9 cellular contexts compared by ENCODE assay signal in the genomic region with DNA sequence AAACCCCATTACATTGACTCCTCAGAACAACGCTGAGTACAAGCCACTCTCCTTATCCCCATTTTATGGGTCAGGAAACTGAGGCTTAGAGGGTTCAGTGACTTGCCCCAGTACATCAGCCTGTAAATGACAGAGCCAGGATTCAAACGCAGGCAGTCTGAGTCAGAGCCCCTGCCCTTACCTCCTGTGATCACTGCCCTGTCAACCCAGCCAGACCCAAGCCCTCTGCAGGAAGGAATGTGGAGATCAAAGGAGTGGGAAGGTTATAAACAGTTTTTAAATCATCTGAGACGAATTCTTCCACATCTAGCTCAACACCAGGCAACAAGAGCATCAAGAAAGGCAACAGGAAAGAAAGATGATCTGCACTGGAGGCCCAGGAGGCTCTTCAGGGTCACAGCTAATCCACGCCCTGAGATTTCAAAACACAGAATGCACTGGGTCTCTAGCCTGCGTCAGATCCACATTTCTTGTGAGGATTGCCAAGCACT. TPM values are rescaled to one million over a fixed set of nuclear protein-coding genes. Genes with fewer than 3 reads are reported as not detected.
A peak's percentile ranks its signal among the peaks of the same experiment; 100 is the strongest.
DNase-seq lines count a peak whose midpoint lies in the region; ATAC-seq and TF ChIP-seq lines count a peak whose summit lies in the region.
"Had no signal": no experiment of that assay in that cellular context is flagged by ENCODE, and none has a peak within 500 bp of the region (broad histone marks: within the 10 kb centered on the region; RNA-seq: fewer than 3 reads in every experiment).

No MANE protein-coding gene starts in this region.

- H3K4me2 ChIP-seq in parathyroid adenoma (ENCODE audit: low read length), result no peak overlapping the region

- H3K27ac Mint-ChIP-seq in activated T-helper 17 cell treated with anti-CD3 and anti-CD28 coated beads, Interleukin-2, amount 50 U/mL, for 72 hours, result no peak overlapping the region

- H3K9ac ChIP-seq in parathyroid adenoma, result no peak overlapping the region

- intact Hi-C loops in spleen (cut with DNase I; ENCODE audit: low total_unique reads), result no loop called here

- DNase-seq in H4 (ENCODE audit: low spot score) (peak; percentile 48), RWPE1 (ENCODE audit: low spot score) (peak; percentile 62), foreskin fibroblast (peak; percentile 56 to 74), spleen (no peak), NCI-H2227 treated with DMSO at 0.1 percent for 48 hours (lab: John Stamatoyannopoulos, UW) (no peak)
- DNase-seq: activated T-cell treated with anti-CD3 and anti-CD28 coated beads for 4 hours had no signal

- no peaks in the 10 kb centered on the region for H3K4me1 Mint-ChIP-seq in activated T-helper 17 cell treated with anti-CD3 and anti-CD28 coated beads, Interleukin-2, amount 50 U/mL, for 72 hours

- POLR2A ChIA-PET in RWPE1 (lab: Yijun Ruan, JAX; ENCODE audit: low non-redundant PET), result no interaction called here

- H3K79me2 ChIP-seq in parathyroid adenoma, result peaks cover 6% of the 10 kb centered on the region

- no peak for TF ChIP-seq POLR2A in spleen (IDR thresholded peaks at IDR 0.05)

- CTCF ChIA-PET in RWPE1 (lab: Yijun Ruan, JAX), result interaction anchor here (0.7 to 0.9 kb wide), 2 partner anchors 18 to 46 kb away, joined by 4 read pairs; no protein-coding TSS in a partner anchor

- no peak for ATAC-seq in activated T-helper 17 cell treated with anti-CD3 and anti-CD28 coated beads, Interleukin-2, amount 50 U/mL, for 72 hours (replicated peaks)
- ATAC-seq in HG03025 (IDR thresholded peaks at IDR 0.05; ENCODE audit: low FRiP score, unreplicated experiment), result no peak

- no peak overlapping the region for H2AFZ ChIP-seq in parathyroid adenoma

- 43 to 63% (median 49%) methylated on average over 5 of the region's 5 CpGs for WGBS in spleen, 5 donors

- peaks cover 38% of the 10 kb centered on the region for H3K27me3 Mint-ChIP-seq in activated T-helper 17 cell treated with anti-CD3 and anti-CD28 coated beads, Interleukin-2, amount 50 U/mL, for 72 hours

- no peaks in the 10 kb centered on the region for H3K36me3 Mint-ChIP-seq in activated T-helper 17 cell treated with anti-CD3 and anti-CD28 coated beads, Interleukin-2, amount 50 U/mL, for 72 hours (ENCODE audit: low read depth)

- no peaks in the 10 kb centered on the region for H3K9me3 Mint-ChIP-seq in activated T-helper 17 cell treated with anti-CD3 and anti-CD28 coated beads, Interleukin-2, amount 50 U/mL, for 72 hours

- H3K4me3 ChIP-seq in foreskin fibroblast (ENCODE audit: low read depth in 1 of 2, low read length in 2 of 2), result no peak overlapping the region
- no peak overlapping the region for H3K4me3 ChIP-seq in parathyroid adenoma (ENCODE audit: low read depth, low read length)
- no peak overlapping the region for H3K4me3 ChIP-seq in spleen

- no peaks in the 10 kb centered on the region for H3K36me3 ChIP-seq in parathyroid adenoma (ENCODE audit: control insufficient read depth, insufficient read depth, low read length)
- no peaks in the 10 kb centered on the region for H3K36me3 ChIP-seq in spleen

- TF ChIP-seq CTCF in RWPE1 (conservative IDR thresholded peaks at IDR 0.05; ENCODE audit: low read depth) (no peak), foreskin fibroblast (IDR thresholded peaks at IDR 0.05; ENCODE audit: low read depth, low read length) (peak; percentile 61), parathyroid adenoma (IDR thresholded peaks at IDR 0.05) (peak; percentile 31), spleen (IDR thresholded peaks at IDR 0.05 in 8 of 11, conservative IDR thresholded peaks at IDR 0.05 in 3 of 11) (no peak)

- H3K27me3 ChIP-seq in parathyroid adenoma (ENCODE audit: control insufficient read depth, insufficient read depth, low read length) (no peaks in the 10 kb centered on the region), spleen (replicated peaks in 1 of 7) (peaks cover 0 to 36% (median 0%) of the 10 kb centered on the region in 7 donors)

- H3K9me3 ChIP-seq in parathyroid adenoma (ENCODE audit: control insufficient read depth, low read length) (no peaks in the 10 kb centered on the region), spleen (peaks cover 0 to 7% (median 0%) of the 10 kb centered on the region in 8 donors)

- H3K27ac ChIP-seq in RWPE1, result no peak overlapping the region
- no peak overlapping the region for H3K27ac ChIP-seq in parathyroid adenoma
- no peak overlapping the region for H3K27ac ChIP-seq in spleen

- H3K4me1 ChIP-seq in parathyroid adenoma (peaks cover 14% of the 10 kb centered on the region), spleen (no peaks in the 10 kb centered on the region)

- no peak overlapping the region for H3K4me3 Mint-ChIP-seq in activated T-helper 17 cell treated with anti-CD3 and anti-CD28 coated beads, Interleukin-2, amount 50 U/mL, for 72 hours

RNA-seq across cellular contexts. Expression of a gene that starts 38.5 kb away (rescaled TPM):
- 0.02 and 0.04 TPM in 2 replicates for total RNA-seq in H4 (2014; rRNA removed; shearing (Covaris generic))
- 10 to 100 TPM in 1 of 7 donors, 1 to 10 TPM in 5, under 1 TPM in 1; 0.94 to 20.9 (median 4.6) TPM for total RNA-seq in spleen
- polyA plus RNA-seq in spleen, result 1 to 10 TPM in 1 of 3 donors, under 1 TPM in 2; 0.06 to 1.6 (median 0.17) TPM
- under 1 TPM; 0.15 to 0.29 TPM for total RNA-seq in activated T-helper 17 cell treated with anti-CD3 and anti-CD28 coated beads, Interleukin-2, amount 50 U/mL, for 72 hours

Comparison
In these comparisons a context has a peak if more than half of its experiments do, and no peak if none do; other contexts are left out.
1. DNase-seq: peak in H4 (single experiment), RWPE1 (single experiment) and foreskin fibroblast (2 of 2); none in spleen (single experiment) and NCI-H2227 treated with DMSO at 0.1 percent for 48 hours (single experiment).
2. CTCF ChIP-seq: peak in foreskin fibroblast (single experiment) and parathyroid adenoma (single experiment); none in RWPE1 (single experiment) and spleen (0 of 11).